Comparison of ENCODE assay signal across 8 cellular contexts in genomic region chrX:48003758-48004457, GRCh38. TPM values are rescaled to one million over a fixed set of nuclear protein-coding genes. Genes with fewer than 3 reads are reported as not detected.
DNase-seq lines count a peak whose midpoint lies in the region; ATAC-seq, FAIRE-seq and TF ChIP-seq lines count a peak whose summit lies in the region.

TSS of gene ZNF182 (minus strand) at chrX:48003989. CDS start at chrX:48002609, 1,380 bp downstream.

- CTCF ChIA-PET in HepG2 (lab: Yijun Ruan, JAX; ENCODE audit: low intra/inter-chr PET ratio, low total read pairs), result no interaction called here

- POLR2A ChIA-PET in HepG2 (lab: Yijun Ruan, JAX), result no interaction called here

- peak within 1 kb of the TSS; percentile 97 for H3K27ac Mint-ChIP-seq in dendritic cell treated with granulocyte-macrophage colony-stimulating factor and Interleukin-4, amounts not matched to agents 40 ng/mL and 50 ng/mL, for 4 days

- H3K27me3 Mint-ChIP-seq in dendritic cell treated with granulocyte-macrophage colony-stimulating factor and Interleukin-4, amounts not matched to agents 40 ng/mL and 50 ng/mL, for 4 days, result no peaks in the 10 kb centered on the region

- peak within 1 kb of the TSS; percentile 63 for H3K4me2 ChIP-seq in HepG2 (ENCODE audit: low read depth, low read length)

- TF ChIP-seq CTCF in HepG2 (CRISPR knock-in tag; IDR thresholded peaks at IDR 0.05), result no peak

- peak within 1 kb of the TSS; percentile 95 for H3K4me3 Mint-ChIP-seq in dendritic cell treated with granulocyte-macrophage colony-stimulating factor and Interleukin-4, amounts not matched to agents 40 ng/mL and 50 ng/mL, for 4 days

- peaks cover 30% of the 10 kb centered on the region for H3K36me3 Mint-ChIP-seq in dendritic cell treated with granulocyte-macrophage colony-stimulating factor and Interleukin-4, amounts not matched to agents 40 ng/mL and 50 ng/mL, for 4 days (ENCODE audit: low read depth)

- H3K27ac ChIP-seq in HepG2 (ENCODE audit: extremely low read length, insufficient read depth, low read length), result peak within 1 kb of the TSS; percentile 70

- peak; percentile 60 to 80; a peak in 3 of 4 replicates for TF ChIP-seq POLR2A in HepG2 (IDR thresholded peaks at IDR 0.05; ENCODE audit: insufficient read depth in 1 of 2, low read depth in 2 of 2, low read length in 2 of 2)

- H3K4me1 Mint-ChIP-seq in dendritic cell treated with granulocyte-macrophage colony-stimulating factor and Interleukin-4, amounts not matched to agents 40 ng/mL and 50 ng/mL, for 4 days (ENCODE audit: low read depth), result peaks cover 12% of the 10 kb centered on the region

- ATAC-seq in GM19351 (IDR thresholded peaks at IDR 0.05; ENCODE audit: unreplicated experiment) (peak; percentile 93), HG03520 (IDR thresholded peaks at IDR 0.05; ENCODE audit: unreplicated experiment) (peak; percentile 66), HepG2 (peak; percentile 97)

- H3K27me3 ChIP-seq in HepG2 (ENCODE audit: control insufficient read depth in 1 of 2, insufficient read depth in 2 of 2, low read length in 2 of 2), result no peaks in the 10 kb centered on the region; a peak in 1 of 5 replicates

- WGBS in HepG2 (ENCODE audit: low lambda C conversion rate), result under 1% methylated on average over 17 of the region's 34 CpGs

- peak within 1 kb of the TSS; percentile 77 for H3K9ac ChIP-seq in HepG2 (ENCODE audit: insufficient read depth, low read depth, low read length)

- FAIRE-seq in HepG2 (lab: Jason Lieb, UNC), result peak; percentile 54

- no peaks in the 10 kb centered on the region for H4K20me1 ChIP-seq in HepG2 (ENCODE audit: insufficient read depth, low read length)

- peak within 1 kb of the TSS; percentile 67 to 79 (median 71) for H3K4me3 ChIP-seq in HepG2 (replicated peaks in 1 of 3; ENCODE audit: insufficient read depth in 1 of 3, low read depth in 2 of 3, low read length in 3 of 3)

- peaks cover 7% of the 10 kb centered on the region for H3K79me2 ChIP-seq in HepG2 (ENCODE audit: insufficient read depth, low read length)

- H3K4me1 ChIP-seq in HepG2 (ENCODE audit: insufficient read depth, low read length), result peaks cover 18% of the 10 kb centered on the region

- DNase-seq in C1 segment of cervical spinal cord (lab: John Stamatoyannopoulos, UW) (peak; percentile 28 to 86 (median 74)), NCI-H748 (lab: John Stamatoyannopoulos, UW; ENCODE audit: unreplicated experiment) (peak; percentile 94), HepG2 (ENCODE audit: low spot score) (peak; percentile 84)
- DNase-seq in activated CD4-positive, alpha-beta T cell treated with anti-CD3 and anti-CD28 coated beads, Interleukin-2, amount 50 U/mL, for 24 hours (ENCODE audit: low read depth in 1 of 2, low spot score in 1 of 2), result peak; percentile 72 to 88
- peak; percentile 84 for DNase-seq in stimulated activated CD4-positive, alpha-beta T cell treated with anti-CD3 and anti-CD28 coated beads, Interleukin-2, amount 100 ng/mL, for 4 hours (ENCODE audit: low read depth)

- peak within 1 kb of the TSS; percentile 27 for H2AFZ ChIP-seq in HepG2 (ENCODE audit: low read length)

- in situ Hi-C loops in HepG2 (cut with HindIII; ENCODE audit: extremely low pct_ligation_motif_present, low pct_unique_long_range_greater_than_20kb), result no loop called here

- H3K9me3 ChIP-seq in HepG2 (ENCODE audit: low read length), result no peaks in the 10 kb centered on the region

- TF ChIP-seq RAD21 in HepG2 (CRISPR knock-in tag; IDR thresholded peaks at IDR 0.05), result no peak

- no peaks in the 10 kb centered on the region for H3K9me3 Mint-ChIP-seq in dendritic cell treated with granulocyte-macrophage colony-stimulating factor and Interleukin-4, amounts not matched to agents 40 ng/mL and 50 ng/mL, for 4 days

- BruUV-seq in HepG2 (replicated peaks; lab: Mats Ljungman, UMichigan), result no TSS peak

- intact Hi-C loops in dendritic cell treated with granulocyte-macrophage colony-stimulating factor and Interleukin-4, amounts not matched to agents 40 ng/mL and 50 ng/mL, for 4 days (cut with micrococcal nuclease), result no loop called here
- intact Hi-C loops in HepG2 (cut with micrococcal nuclease; ENCODE audit: unreplicated experiment), result no loop called here

- TF ChIP-seq EP300 in HepG2 (IDR thresholded peaks at IDR 0.05; ENCODE audit: low read depth in 2 of 2, low read length in 2 of 2), result no peak
- TF ChIP-seq EP300 in HepG2 (CRISPR knock-in tag; IDR thresholded peaks at IDR 0.05; ENCODE audit: borderline replicate concordance), result no peak

- no peaks in the 10 kb centered on the region for H3K36me3 ChIP-seq in HepG2 (replicated peaks in 1 of 2; ENCODE audit: control insufficient read depth in 1 of 2, insufficient read depth in 2 of 2, low read length in 2 of 2)

TF ChIP-seq in HepG2, 621 proteins besides CTCF, POLR2A, EP300 and RAD21 (continues in another document):
- TF ChIP-seq ZNF7 (CRISPR knock-in tag; IDR thresholded peaks at IDR 0.05) (peak; percentile 66; the same call in 1 of the 2 replicates), ZNF296 (CRISPR knock-in tag; conservative IDR thresholded peaks at IDR 0.05) (no peak), ZMYM4 (CRISPR knock-in tag; IDR thresholded peaks at IDR 0.05) (peak; percentile 78), NCOA2 (CRISPR knock-in tag; IDR thresholded peaks at IDR 0.05) (no peak), NRL (CRISPR knock-in tag; IDR thresholded peaks at IDR 0.05; ENCODE audit: borderline replicate concordance) (peak; percentile 36; the same call in 1 of the 2 replicates), ELF3 (CRISPR knock-in tag; IDR thresholded peaks at IDR 0.05) (peak; percentile 58), MATR3 (CRISPR knock-in tag; IDR thresholded peaks at IDR 0.05) (no peak), ZNF124 (CRISPR knock-in tag; IDR thresholded peaks at IDR 0.05) (0 out of 2 replicates have a peak, but pooled peaks have one; percentile 57), YY1 (IDR thresholded peaks at IDR 0.05; ENCODE audit: insufficient read depth, insufficient replicate concordance, low read depth, low read length) (peak; percentile 98)
- TF ChIP-seq, protein P1, sequence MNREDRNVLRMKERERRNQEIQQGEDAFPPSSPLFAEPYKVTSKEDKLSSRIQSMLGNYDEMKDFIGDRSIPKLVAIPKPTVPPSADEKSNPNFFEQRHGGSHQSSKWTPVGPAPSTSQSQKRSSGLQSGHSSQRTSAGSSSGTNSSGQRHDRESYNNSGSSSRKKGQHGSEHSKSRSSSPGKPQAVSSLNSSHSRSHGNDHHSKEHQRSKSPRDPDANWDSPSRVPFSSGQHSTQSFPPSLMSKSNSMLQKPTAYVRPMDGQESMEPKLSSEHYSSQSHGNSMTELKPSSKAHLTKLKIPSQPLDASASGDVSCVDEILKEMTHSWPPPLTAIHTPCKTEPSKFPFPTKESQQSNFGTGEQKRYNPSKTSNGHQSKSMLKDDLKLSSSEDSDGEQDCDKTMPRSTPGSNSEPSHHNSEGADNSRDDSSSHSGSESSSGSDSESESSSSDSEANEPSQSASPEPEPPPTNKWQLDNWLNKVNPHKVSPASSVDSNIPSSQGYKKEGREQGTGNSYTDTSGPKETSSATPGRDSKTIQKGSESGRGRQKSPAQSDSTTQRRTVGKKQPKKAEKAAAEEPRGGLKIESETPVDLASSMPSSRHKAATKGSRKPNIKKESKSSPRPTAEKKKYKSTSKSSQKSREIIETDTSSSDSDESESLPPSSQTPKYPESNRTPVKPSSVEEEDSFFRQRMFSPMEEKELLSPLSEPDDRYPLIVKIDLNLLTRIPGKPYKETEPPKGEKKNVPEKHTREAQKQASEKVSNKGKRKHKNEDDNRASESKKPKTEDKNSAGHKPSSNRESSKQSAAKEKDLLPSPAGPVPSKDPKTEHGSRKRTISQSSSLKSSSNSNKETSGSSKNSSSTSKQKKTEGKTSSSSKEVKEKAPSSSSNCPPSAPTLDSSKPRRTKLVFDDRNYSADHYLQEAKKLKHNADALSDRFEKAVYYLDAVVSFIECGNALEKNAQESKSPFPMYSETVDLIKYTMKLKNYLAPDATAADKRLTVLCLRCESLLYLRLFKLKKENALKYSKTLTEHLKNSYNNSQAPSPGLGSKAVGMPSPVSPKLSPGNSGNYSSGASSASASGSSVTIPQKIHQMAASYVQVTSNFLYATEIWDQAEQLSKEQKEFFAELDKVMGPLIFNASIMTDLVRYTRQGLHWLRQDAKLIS (CRISPR knock-in tag; IDR thresholded peaks at IDR 0.05), result no peak
- TF ChIP-seq, protein P2, sequence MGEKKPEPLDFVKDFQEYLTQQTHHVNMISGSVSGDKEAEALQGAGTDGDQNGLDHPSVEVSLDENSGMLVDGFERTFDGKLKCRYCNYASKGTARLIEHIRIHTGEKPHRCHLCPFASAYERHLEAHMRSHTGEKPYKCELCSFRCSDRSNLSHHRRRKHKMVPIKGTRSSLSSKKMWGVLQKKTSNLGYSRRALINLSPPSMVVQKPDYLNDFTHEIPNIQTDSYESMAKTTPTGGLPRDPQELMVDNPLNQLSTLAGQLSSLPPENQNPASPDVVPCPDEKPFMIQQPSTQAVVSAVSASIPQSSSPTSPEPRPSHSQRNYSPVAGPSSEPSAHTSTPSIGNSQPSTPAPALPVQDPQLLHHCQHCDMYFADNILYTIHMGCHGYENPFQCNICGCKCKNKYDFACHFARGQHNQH (CRISPR knock-in tag; IDR thresholded peaks at IDR 0.05), result 0 out of 2 replicates have a peak, but pooled peaks have one; percentile 21

RNA-seq across cellular contexts. Expression of gene ZNF182, which starts in this region (rescaled TPM):
- 4.5 and 4.8 TPM in 2 replicates for total RNA-seq in HepG2 (2016; rRNA removed; fragmentation: Illumina TruSeq; extraction: Trizol)
- 0.30 and 0.35 TPM in 2 replicates for total RNA-seq in HepG2 (2016; cell fraction: cytosol; rRNA removed; fragmentation: Illumina TruSeq; extraction: Trizol; ENCODE audit: low read depth)
- 4.7 and 5.2 TPM in 2 replicates for total RNA-seq in HepG2 (2016; cell fraction: insoluble cytoplasmic fraction; rRNA removed; fragmentation: Illumina TruSeq; extraction: Trizol)
- 1.2 and 1.3 TPM in 2 replicates for total RNA-seq in HepG2 (2016; cell fraction: membrane; rRNA removed; fragmentation: Illumina TruSeq; extraction: Trizol)
- 4.6 and 5.8 TPM in 2 replicates for total RNA-seq in HepG2 (2016; cell fraction: nucleus; rRNA removed; fragmentation: Illumina TruSeq; extraction: Trizol)
- polyA plus RNA-seq in HepG2 (2011; rRNA removed), result 2.1 TPM in 2 replicates
- polyA plus RNA-seq in HepG2 (2011; cell fraction: cytosol; rRNA removed), result 0.60 and 1.2 TPM in 2 replicates
- polyA plus RNA-seq in HepG2 (2011; cell fraction: nucleus; rRNA removed), result 2.9 and 4.6 TPM in 2 replicates
- 3.9 and 4.1 TPM in 2 replicates for polyA plus RNA-seq in HepG2 (2012)
- 0.06 and 0.08 TPM in 2 replicates for polyA plus RNA-seq in HepG2 (2016; cell fraction: cytosol; fragmentation: Illumina TruSeq; extraction: Trizol; ENCODE audit: low read depth)
- 4.7 and 4.8 TPM in 2 replicates for polyA plus RNA-seq in HepG2 (2016; cell fraction: insoluble cytoplasmic fraction; fragmentation: Illumina TruSeq; extraction: Trizol; ENCODE audit: low read depth)
- polyA plus RNA-seq in HepG2 (2016; cell fraction: membrane; fragmentation: Illumina TruSeq; extraction: Trizol; ENCODE audit: low read depth), result 0.36 and 0.49 TPM in 2 replicates
- polyA plus RNA-seq in HepG2 (2016; cell fraction: nucleus; fragmentation: Illumina TruSeq; extraction: Trizol; ENCODE audit: insufficient read depth, low read depth), result 12.4 and 13.6 TPM in 2 replicates
- 0.56 and 1.9 TPM in 2 replicates for polyA minus RNA-seq in HepG2 (2011; rRNA and poly(A)+ RNA removed; ENCODE audit: low replicate concordance)
- 1.6 and 2.2 TPM in 2 replicates for polyA minus RNA-seq in HepG2 (2011; cell fraction: cytosol; rRNA and poly(A)+ RNA removed)
- 2.8 and 4.4 TPM in 2 replicates for polyA minus RNA-seq in HepG2 (2011; cell fraction: nucleus; rRNA and poly(A)+ RNA removed)

Comparison
In these comparisons a context has a peak if more than half of its experiments do, and no peak if none do; other contexts are left out.
1. Peak in every context shown above with its lines: DNase-seq, ATAC-seq, H3K4me3 ChIP-seq and H3K27ac ChIP-seq.